16 cellular contexts compared by ENCODE assay signal in the genomic region with DNA sequence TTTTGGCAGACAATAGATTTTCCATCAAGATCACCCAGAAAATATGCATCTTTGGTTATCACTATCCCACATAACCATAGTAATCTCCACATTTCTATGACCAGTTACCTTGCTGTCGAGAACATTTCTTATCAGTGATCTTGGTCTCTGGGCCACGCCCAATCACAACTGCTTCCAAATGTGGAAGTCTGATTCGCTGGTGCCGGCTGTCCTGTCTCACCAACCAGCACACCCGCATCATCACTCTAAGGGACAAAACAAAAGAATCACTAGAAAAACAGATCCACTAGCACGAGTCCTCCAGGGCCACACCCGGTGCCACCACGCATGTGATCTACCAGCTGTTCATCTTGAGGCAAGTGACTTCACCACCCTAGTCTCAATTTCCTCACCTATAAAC.
"Had no signal": no experiment of that assay in that cellular context is flagged by ENCODE, and none has a peak within 500 bp of the region (broad histone marks: within the 10 kb centered on the region; RNA-seq: fewer than 3 reads in every experiment).

No MANE protein-coding gene starts in this region.

- H3K9me3 Mint-ChIP-seq: activated naive CD8-positive, alpha-beta T cell treated with anti-CD3 and anti-CD28 coated beads for 36 hours; nephron progenitor cell had no signal

- ATAC-seq: activated CD4-positive, alpha-beta T cell treated with anti-CD3 and anti-CD28 coated beads for 36 hours; gastrocnemius medialis; psoas muscle; right lobe of liver; SK-N-SH treated with all-trans-retinoic acid at 6 μM for 48 hours had no signal

- H3K4me3 Mint-ChIP-seq: activated CD4-positive, alpha-beta T cell treated with anti-CD3 and anti-CD28 coated beads for 36 hours; activated naive CD8-positive, alpha-beta T cell treated with anti-CD3 and anti-CD28 coated beads for 36 hours; nephron progenitor cell had no signal

- DNase-seq: activated CD4-positive, alpha-beta T cell treated with anti-CD3 and anti-CD28 coated beads for 36 hours; activated gamma-delta T cell; activated naive CD8-positive, alpha-beta T cell treated with anti-CD3 and anti-CD28 coated beads for 36 hours; anterior cingulate cortex; gastrocnemius medialis; kidney; left ventricle myocardium inferior; mesenchymal stem cell; nephron progenitor cell; psoas muscle; right lobe of liver; spleen; stimulated activated naive CD4-positive, alpha-beta T cell treated with Interleukin-2 at 50 U/mL for 16 hours; testis; WERI-Rb-1 had no signal

- H3K27me3 Mint-ChIP-seq: activated CD4-positive, alpha-beta T cell treated with anti-CD3 and anti-CD28 coated beads for 36 hours; activated naive CD8-positive, alpha-beta T cell treated with anti-CD3 and anti-CD28 coated beads for 36 hours had no signal

- H3K4me1 Mint-ChIP-seq: nephron progenitor cell had no signal

- H3K27ac Mint-ChIP-seq: activated CD4-positive, alpha-beta T cell treated with anti-CD3 and anti-CD28 coated beads for 36 hours; activated naive CD8-positive, alpha-beta T cell treated with anti-CD3 and anti-CD28 coated beads for 36 hours; nephron progenitor cell had no signal
